ENCODE assay signal across 5 cellular contexts in the genomic region with DNA sequence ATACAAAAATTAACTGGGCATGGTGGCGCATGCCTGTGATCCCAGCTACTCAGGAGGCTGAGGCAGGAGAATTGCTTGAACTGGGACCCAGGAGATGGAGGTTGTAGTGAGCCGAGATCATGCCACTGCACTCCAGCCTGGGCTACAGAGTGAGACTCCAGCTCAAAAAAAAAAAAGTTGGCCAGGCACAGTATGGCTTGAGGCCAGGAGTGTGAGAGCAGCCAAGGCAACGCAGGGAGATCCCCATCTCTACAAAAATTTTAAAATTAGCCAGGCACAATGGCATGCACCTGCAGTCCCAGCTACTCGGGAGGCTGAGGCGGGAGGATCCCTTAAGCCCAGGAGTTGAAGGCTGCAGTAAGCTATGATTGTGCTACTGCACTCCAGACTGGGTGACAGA. TPM values are rescaled to one million over a fixed set of nuclear protein-coding genes. Genes with fewer than 3 reads are reported as not detected.
DNase-seq lines count a peak whose midpoint lies in the region; ATAC-seq and TF ChIP-seq lines count a peak whose summit lies in the region.
"Not testable (repeated sequence)": the region's sequence is repeated elsewhere in the genome, so short reads cannot be mapped to it uniquely, and the experiment has no call there.

No MANE protein-coding gene starts in this region.

- not testable (repeated sequence) for H2AFZ ChIP-seq in trophoblast cell (ENCODE audit: insufficient read depth, low read length, poor library complexity)

- not testable (repeated sequence) for H4K91ac ChIP-seq in trophoblast cell (ENCODE audit: low read depth, low read length)

- not testable (repeated sequence) for H2BK5ac ChIP-seq in trophoblast cell (ENCODE audit: low read depth, low read length, poor library complexity)

- intact Hi-C loops in MCF 10A (cut with micrococcal nuclease); right lobe of liver (cut with DNase I): not testable (repeated sequence)

- not testable (repeated sequence) for H3K27me3 ChIP-seq in right lobe of liver; trophoblast cell (ENCODE audit: insufficient read depth, low read length)

- H3K79me1 ChIP-seq in trophoblast cell (ENCODE audit: low read length) = not testable (repeated sequence)

- not testable (repeated sequence) for H2AK5ac ChIP-seq in trophoblast cell (ENCODE audit: low read length)

- H3K14ac ChIP-seq in trophoblast cell (ENCODE audit: low read length) = not testable (repeated sequence)

- peak overlapping the region; percentile 43 for H4K12ac ChIP-seq in trophoblast cell (ENCODE audit: low read depth, low read length)

- not testable (repeated sequence) for BruUV-seq in MCF 10A (replicated peaks; lab: Mats Ljungman, UMichigan)

- ATAC-seq in left lobe of liver (peak; percentile 86), right lobe of liver (peak; percentile 62 to 85 (median 76))

- H3K36me3 ChIP-seq in HEK293 (ENCODE audit: control insufficient read depth in 2 of 2, insufficient read depth in 1 of 2, low read length in 2 of 2) = peaks cover 79 to 99% of the 10 kb centered on the region in 2 experiments
- H3K36me3 ChIP-seq in right lobe of liver = not testable (repeated sequence)
- H3K36me3 ChIP-seq in trophoblast cell (ENCODE audit: control insufficient read depth in 1 of 2, insufficient read depth in 2 of 2, low read length in 2 of 2) = peaks cover 23 to 27% of the 10 kb centered on the region in 2 experiments

- H3K18ac ChIP-seq in trophoblast cell (ENCODE audit: low read length) = not testable (repeated sequence)

- not testable (repeated sequence) for TF ChIP-seq POLR2A in right lobe of liver (IDR thresholded peaks at IDR 0.05)

- H3K27ac Mint-ChIP-seq in MCF 10A (ENCODE audit: low read depth, unreplicated experiment) = not testable (repeated sequence)

- not testable (repeated sequence) for H3K4me1 Mint-ChIP-seq in MCF 10A (ENCODE audit: insufficient read depth, unreplicated experiment)

- H3K4ac ChIP-seq in trophoblast cell (ENCODE audit: low read depth, low read length) = not testable (repeated sequence)

- not testable (repeated sequence) for H3K4me3 Mint-ChIP-seq in MCF 10A (ENCODE audit: unreplicated experiment)

- peak; percentile 21 for DNase-seq in MCF 10A (ENCODE audit: unreplicated experiment)
- DNase-seq in left lobe of liver (ENCODE audit: low spot score); trophoblast cell: not testable (repeated sequence)
- DNase-seq in right lobe of liver = peak in 1 of 3 donors; percentile 25

- H3K9me3 Mint-ChIP-seq in MCF 10A (ENCODE audit: unreplicated experiment) = not testable (repeated sequence)

- not testable (repeated sequence) for H3K4me1 ChIP-seq in HEK293 (ENCODE audit: control insufficient read depth, insufficient read depth, low read length); right lobe of liver; trophoblast cell (ENCODE audit: control insufficient read depth in 1 of 2, insufficient read depth in 2 of 2, low read length in 2 of 2)

- H3K27me3 Mint-ChIP-seq in MCF 10A (ENCODE audit: insufficient read depth, unreplicated experiment) = not testable (repeated sequence)

- H4K8ac ChIP-seq in trophoblast cell (ENCODE audit: low read depth, low read length) = not testable (repeated sequence)

- H3K23ac ChIP-seq in trophoblast cell (ENCODE audit: low read length) = not testable (repeated sequence)

- H3K9ac ChIP-seq in trophoblast cell (ENCODE audit: low read length) = not testable (repeated sequence)

- POLR2A ChIA-PET in HEK293 (lab: Yijun Ruan, JAX) = interaction anchor here (0.7 kb wide), 1 partner anchor 8 kb away, joined by 5 read pairs; the partner anchor contains the start of gene TIPIN
- POLR2A ChIA-PET in MCF 10A (lab: Yijun Ruan, JAX) = interaction anchor here (1.2 kb wide), 1 partner anchor 23 kb away, joined by 3 read pairs; no protein-coding TSS in a partner anchor

- not testable (repeated sequence) for H3K4me2 ChIP-seq in trophoblast cell (ENCODE audit: low read length)

- CTCF ChIA-PET in HEK293 (lab: Yijun Ruan, JAX) = not testable (repeated sequence)
- CTCF ChIA-PET in MCF 10A (lab: Yijun Ruan, JAX) = interaction anchor here (0.6 kb wide), 1 partner anchor 79 kb away, joined by 3 read pairs; no protein-coding TSS in a partner anchor

- not testable (repeated sequence) for H3K79me2 ChIP-seq in trophoblast cell (ENCODE audit: control insufficient read depth, insufficient read depth, low read length, poor library complexity)

- not testable (repeated sequence) for H3K4me3 ChIP-seq in HEK293 (ENCODE audit: low read depth, low read length); right lobe of liver; trophoblast cell (ENCODE audit: low read depth, low read length)

- not testable (repeated sequence) for H2BK120ac ChIP-seq in trophoblast cell (ENCODE audit: insufficient read depth, low read length, poor library complexity)

- 13% methylated on average over 3 of the region's 5 CpGs for WGBS in right lobe of liver (ENCODE audit: insufficient coverage, low coverage, low lambda C conversion rate, missing lambda C conversion rate)
- WGBS in trophoblast cell (ENCODE audit: extremely low coverage, insufficient coverage, insufficient read length) = no CpG with 5 or more reads among the region's 5 CpGs

- not testable (repeated sequence) for TF ChIP-seq CTCF in HEK293 (tag by site-specific recombination; IDR thresholded peaks at IDR 0.05); MCF 10A (IDR thresholded peaks at IDR 0.05; ENCODE audit: unreplicated experiment); right lobe of liver (IDR thresholded peaks at IDR 0.05)

- not testable (repeated sequence) for H3K9me3 ChIP-seq in HEK293 (ENCODE audit: control insufficient read depth, insufficient read depth, low read depth, low read length); right lobe of liver; trophoblast cell (ENCODE audit: insufficient read depth, low read depth, low read length)

- H3K36me3 Mint-ChIP-seq in MCF 10A (ENCODE audit: insufficient read depth, unreplicated experiment) = peaks cover 42% of the 10 kb centered on the region

- H2BK12ac ChIP-seq in trophoblast cell (ENCODE audit: low read length) = not testable (repeated sequence)

- H3K27ac ChIP-seq in HEK293 (ENCODE audit: extremely low read depth, low read depth, low read length); right lobe of liver; trophoblast cell (ENCODE audit: low read depth, low read length): not testable (repeated sequence)

TF ChIP-seq in HEK293, 187 proteins besides CTCF, POLR2A, EP300 and RAD21:
- peak; percentile 76; the same call in 1 of the 2 replicates for TF ChIP-seq ZNF362 (tag by site-specific recombination; IDR thresholded peaks at IDR 0.05)

RNA-seq across cellular contexts. Expression of gene TIPIN, which starts 8.0 kb away (rescaled TPM):
- total RNA-seq in MCF 10A (2022) (16.1 and 17.1 TPM in 2 replicates), left lobe of liver (2.5 TPM), right lobe of liver (1 to 10 TPM; 2.4 to 5.1 (median 2.9) TPM)
- 13.2 and 14.8 TPM in 2 replicates for polyA plus RNA-seq in trophoblast cell (2013)

RNA-seq across cellular contexts. Expression of gene MAP2K1, which starts 38.2 kb away (rescaled TPM):
- total RNA-seq in MCF 10A (2022) = 108 and 115 TPM in 2 replicates
- total RNA-seq in left lobe of liver = 73.8 TPM
- 10 to 100 TPM; 25.7 to 68.8 (median 53.9) TPM for total RNA-seq in right lobe of liver
- polyA plus RNA-seq in trophoblast cell (2013) = 36.6 and 37.5 TPM in 2 replicates

RNA-seq across cellular contexts. Expression of gene DIS3L, which starts 55.2 kb away (rescaled TPM):
- 35.6 and 42.8 TPM in 2 replicates for total RNA-seq in MCF 10A (2022)
- 27.2 TPM for total RNA-seq in left lobe of liver
- total RNA-seq in right lobe of liver = 10 to 100 TPM; 16.1 to 32.3 (median 19.6) TPM
- 6.3 and 6.5 TPM in 2 replicates for polyA plus RNA-seq in trophoblast cell (2013)
